ENCODE assay signal across 30 cellular contexts in the genomic region with DNA sequence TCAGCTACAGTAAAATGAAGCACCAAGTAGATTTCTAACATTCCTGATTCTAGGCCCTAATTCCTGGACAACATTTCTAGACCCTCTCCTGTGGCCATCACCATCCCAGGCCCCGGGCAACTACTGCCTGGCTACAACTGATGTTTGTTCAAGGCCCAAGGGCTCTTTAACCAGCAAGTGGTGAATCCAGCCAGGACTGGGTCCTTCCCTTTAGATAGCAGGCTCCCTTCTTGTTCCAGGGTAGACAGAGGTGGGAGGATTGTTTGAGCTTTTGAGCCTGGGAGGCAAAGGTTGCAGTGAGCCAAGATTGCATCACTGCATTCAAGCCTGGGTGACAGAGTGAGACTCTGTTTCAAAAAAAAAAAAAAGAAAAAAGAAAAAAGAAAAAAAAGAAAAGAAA. TPM values are rescaled to one million over a fixed set of nuclear protein-coding genes. Genes with fewer than 3 reads are reported as not detected.
"Had no signal": no experiment of that assay in that cellular context is flagged by ENCODE, and none has a peak within 500 bp of the region (broad histone marks: within the 10 kb centered on the region; RNA-seq: fewer than 3 reads in every experiment).

No MANE protein-coding gene starts in this region.

- H3K36me3 ChIP-seq: breast epithelium, esophagus muscularis mucosa, heart left ventricle, pancreas, prostate gland, right atrium auricular region, spleen, suprapubic skin, tibial artery, WERI-Rb-1 had no signal

- H3K27me3 ChIP-seq: breast epithelium, foreskin keratinocyte, heart left ventricle, pancreas, right atrium auricular region, spleen, suprapubic skin, tibial artery had no signal

- H3K4me1 Mint-ChIP-seq: activated CD4-positive, alpha-beta T cell treated with anti-CD3 and anti-CD28 coated beads, Interleukin-2, amount 10 ng/mL, durations not matched to agents 24 days and 14 days; activated naive CD4-positive, alpha-beta T cell treated with anti-CD3 and anti-CD28 coated beads, Interleukin-2, amount 10 ng/mL, durations not matched to agents 7 days and 5 days; activated naive CD8-positive, alpha-beta T cell treated with anti-CD3 and anti-CD28 coated beads, Interleukin-2, amount 10 ng/mL, durations not matched to agents 7 days and 5 days; naive thymus-derived CD8-positive, alpha-beta T cell had no signal

- H3K9me3 ChIP-seq: breast epithelium, esophagus muscularis mucosa, heart left ventricle, pancreas, prostate gland, right atrium auricular region, spleen, suprapubic skin, tibial artery had no signal

- H3K4me3 ChIP-seq: breast epithelium, esophagus muscularis mucosa, heart left ventricle, pancreas, prostate gland, right atrium auricular region, spleen, suprapubic skin, tibial artery had no signal

- DNase-seq: activated CD4-positive, alpha-beta memory T cell treated with anti-CD3 and anti-CD28 coated beads for 36 hours; activated CD4-positive, alpha-beta T cell treated with anti-CD3 and anti-CD28 coated beads, Interleukin-2, amount 10 ng/mL, durations not matched to agents 24 days and 14 days; activated CD4-positive, CD25-positive, alpha-beta regulatory T cell treated with anti-CD3 and anti-CD28 coated beads, Interleukin-2, amount 50 U/mL, for 72 hours; activated CD8-positive, alpha-beta memory T cell treated with anti-CD3 and anti-CD28 coated beads, Interleukin-2, amount 50 U/mL, for 48 hours; activated gamma-delta T cell; activated naive CD4-positive, alpha-beta T cell treated with anti-CD3 and anti-CD28 coated beads, Interleukin-2, amount 10 ng/mL, durations not matched to agents 7 days and 5 days; activated naive CD8-positive, alpha-beta T cell treated with anti-CD3 and anti-CD28 coated beads, Interleukin-2, amount 10 ng/mL, durations not matched to agents 7 days and 5 days; activated T-cell treated with anti-CD3 and anti-CD28 coated beads, Interleukin-2, amount 50 U/mL, for 24 hours; amygdala; central memory CD4-positive, alpha-beta T cell; foreskin keratinocyte; heart left ventricle; kidney glomerular epithelial cell; left ventricle myocardium superior; mesenchymal stem cell; naive thymus-derived CD8-positive, alpha-beta T cell; nucleus accumbens; pancreas; spleen; stimulated activated naive CD4-positive, alpha-beta T cell; T-helper 17 cell; T1000; tibial artery; WERI-Rb-1 had no signal

- H3K27ac Mint-ChIP-seq: activated CD4-positive, alpha-beta memory T cell treated with anti-CD3 and anti-CD28 coated beads for 36 hours; activated CD4-positive, alpha-beta T cell treated with anti-CD3 and anti-CD28 coated beads, Interleukin-2, amount 10 ng/mL, durations not matched to agents 24 days and 14 days; activated naive CD4-positive, alpha-beta T cell treated with anti-CD3 and anti-CD28 coated beads, Interleukin-2, amount 10 ng/mL, durations not matched to agents 7 days and 5 days; activated naive CD8-positive, alpha-beta T cell treated with anti-CD3 and anti-CD28 coated beads, Interleukin-2, amount 10 ng/mL, durations not matched to agents 7 days and 5 days; activated T-cell treated with anti-CD3 and anti-CD28 coated beads, Interleukin-2, amount 50 U/mL, for 24 hours; naive thymus-derived CD8-positive, alpha-beta T cell; T-helper 17 cell had no signal

- H3K27ac ChIP-seq: breast epithelium, esophagus muscularis mucosa, foreskin keratinocyte, heart left ventricle, pancreas, prostate gland, right atrium auricular region, spleen, suprapubic skin, tibial artery, WERI-Rb-1 had no signal

- ATAC-seq: foreskin keratinocyte; heart left ventricle; left ventricle myocardium superior; naive thymus-derived CD8-positive, alpha-beta T cell; pancreas; T-helper 17 cell had no signal

- H3K4me1 ChIP-seq: breast epithelium, esophagus muscularis mucosa, foreskin keratinocyte, heart left ventricle, pancreas, prostate gland, right atrium auricular region, spleen, suprapubic skin, tibial artery had no signal

- H3K9me3 Mint-ChIP-seq: activated CD4-positive, alpha-beta memory T cell treated with anti-CD3 and anti-CD28 coated beads for 36 hours; activated CD4-positive, alpha-beta T cell treated with anti-CD3 and anti-CD28 coated beads, Interleukin-2, amount 10 ng/mL, durations not matched to agents 24 days and 14 days; activated naive CD4-positive, alpha-beta T cell treated with anti-CD3 and anti-CD28 coated beads, Interleukin-2, amount 10 ng/mL, durations not matched to agents 7 days and 5 days; activated naive CD8-positive, alpha-beta T cell treated with anti-CD3 and anti-CD28 coated beads, Interleukin-2, amount 10 ng/mL, durations not matched to agents 7 days and 5 days; activated T-cell treated with anti-CD3 and anti-CD28 coated beads, Interleukin-2, amount 50 U/mL, for 24 hours had no signal

- H3K4me3 Mint-ChIP-seq: activated CD4-positive, alpha-beta memory T cell treated with anti-CD3 and anti-CD28 coated beads for 36 hours; activated CD4-positive, alpha-beta T cell treated with anti-CD3 and anti-CD28 coated beads, Interleukin-2, amount 10 ng/mL, durations not matched to agents 24 days and 14 days; activated naive CD4-positive, alpha-beta T cell treated with anti-CD3 and anti-CD28 coated beads, Interleukin-2, amount 10 ng/mL, durations not matched to agents 7 days and 5 days; activated naive CD8-positive, alpha-beta T cell treated with anti-CD3 and anti-CD28 coated beads, Interleukin-2, amount 10 ng/mL, durations not matched to agents 7 days and 5 days; activated T-cell treated with anti-CD3 and anti-CD28 coated beads, Interleukin-2, amount 50 U/mL, for 24 hours; naive thymus-derived CD8-positive, alpha-beta T cell; neural crest cell; T-helper 17 cell had no signal

- H3K36me3 Mint-ChIP-seq: activated CD4-positive, alpha-beta memory T cell treated with anti-CD3 and anti-CD28 coated beads for 36 hours; activated naive CD4-positive, alpha-beta T cell treated with anti-CD3 and anti-CD28 coated beads, Interleukin-2, amount 10 ng/mL, durations not matched to agents 7 days and 5 days; activated naive CD8-positive, alpha-beta T cell treated with anti-CD3 and anti-CD28 coated beads, Interleukin-2, amount 10 ng/mL, durations not matched to agents 7 days and 5 days; naive thymus-derived CD8-positive, alpha-beta T cell had no signal

RNA-seq across cellular contexts. Expression of a gene that starts 12.7 kb away (rescaled TPM):
- total RNA-seq: activated CD4-positive, alpha-beta memory T cell treated with anti-CD3 and anti-CD28 coated beads for 36 hours; activated CD4-positive, alpha-beta T cell treated with anti-CD3 and anti-CD28 coated beads, Interleukin-2, amount 10 ng/mL, durations not matched to agents 24 days and 14 days; activated naive CD8-positive, alpha-beta T cell treated with anti-CD3 and anti-CD28 coated beads, Interleukin-2, amount 10 ng/mL, durations not matched to agents 7 days and 5 days; naive thymus-derived CD8-positive, alpha-beta T cell; T-helper 17 cell had no signal
